In genomic region chr9:6622784-6623183, GRCh38 we compare ENCODE assay signal across 4 cellular contexts. TPM values are rescaled to one million over a fixed set of nuclear protein-coding genes. Genes with fewer than 3 reads are reported as not detected.
"Had no signal": no experiment of that assay in that cellular context is flagged by ENCODE, and none has a peak within 500 bp of the region (broad histone marks: within the 10 kb centered on the region; RNA-seq: fewer than 3 reads in every experiment).

No MANE protein-coding gene starts in this region.

RNA-seq across cellular contexts. Expression of gene GLDC, which starts 22.7 kb away (rescaled TPM):
- total RNA-seq: OCI-LY7, Right ventricle myocardium inferior, Right ventricle myocardium superior, SJCRH30 had no signal
